ENCODE assay signal across 8 cellular contexts in genomic region chr4:186724861-186725419, GRCh38. TPM values are rescaled to one million over a fixed set of nuclear protein-coding genes. Genes with fewer than 3 reads are reported as not detected.
DNase-seq lines count a peak whose midpoint lies in the region; ATAC-seq and TF ChIP-seq lines count a peak whose summit lies in the region.

No MANE protein-coding gene starts in this region.

- no peak for TF ChIP-seq CTCF in fibroblast of villous mesenchyme (IDR thresholded peaks at IDR 0.05; ENCODE audit: insufficient read depth, low read depth, low read length)

- H3K36me3 ChIP-seq in Karpas-422 (ENCODE audit: insufficient read depth, low read length) = no peaks in the 10 kb centered on the region

- H2AFZ ChIP-seq in Karpas-422 (ENCODE audit: low read length) = no peak overlapping the region

- no peak overlapping the region for H3K27ac ChIP-seq in Karpas-422 (ENCODE audit: low read length)

- peak; percentile 22 for DNase-seq in GM03348 (ENCODE audit: low spot score)
- DNase-seq in fibroblast of villous mesenchyme (ENCODE audit: low read depth) = peak; percentile 50
- DNase-seq in retina = peak; percentile 67
- DNase-seq in DMS79 (lab: John Stamatoyannopoulos, UW) = no peak
- no peak for DNase-seq in Karpas-422
- DNase-seq in effector CD4-positive, alpha-beta T cell = no peak

- peak overlapping the region; percentile 89 for H3K4me3 ChIP-seq in fibroblast of villous mesenchyme (ENCODE audit: low read depth, low read length)
- H3K4me3 ChIP-seq in Karpas-422 (ENCODE audit: low read length) = no peak overlapping the region

- H4K20me1 ChIP-seq in Karpas-422 (ENCODE audit: insufficient read depth, low read depth, low read length) = no peaks in the 10 kb centered on the region

- no peak overlapping the region for H3K4me2 ChIP-seq in Karpas-422 (ENCODE audit: low read depth, low read length, poor library complexity, severe bottlenecking)

- H3K9ac ChIP-seq in Karpas-422 (ENCODE audit: low read length) = no peak overlapping the region

- peaks cover 4% of the 10 kb centered on the region; the same call in 1 of the 2 replicates for H3K9me3 ChIP-seq in Karpas-422 (ENCODE audit: low read length)

- ATAC-seq in GM21390 (IDR thresholded peaks at IDR 0.05; ENCODE audit: unreplicated experiment) = no peak

- H3K4me1 ChIP-seq in Karpas-422 (ENCODE audit: low read length) = no peaks in the 10 kb centered on the region

- H3K79me2 ChIP-seq in Karpas-422 (ENCODE audit: low read length) = no peaks in the 10 kb centered on the region

- H3K27me3 ChIP-seq in Karpas-422 (ENCODE audit: low read length) = no peaks in the 10 kb centered on the region

- H3K9me2 ChIP-seq in Karpas-422 (replicated peaks; ENCODE audit: insufficient read depth, low read length) = no peaks in the 10 kb centered on the region

TF ChIP-seq in PFSK-1, 5 proteins besides CTCF, POLR2A, EP300 and RAD21:
- no peak for TF ChIP-seq POLR2AphosphoS5 (IDR thresholded peaks at IDR 0.05; ENCODE audit: low read depth, low read length)
- TF ChIP-seq REST (IDR thresholded peaks at IDR 0.05; ENCODE audit: insufficient read depth in 1 of 2, low read depth in 2 of 2, low read length in 2 of 2) = no peak
- 0 out of 2 replicates have a peak, but pooled peaks have one; percentile 17 for TF ChIP-seq TAF1 (IDR thresholded peaks at IDR 0.05; ENCODE audit: borderline replicate concordance, insufficient read depth, low read length)
- TF ChIP-seq SIN3A (IDR thresholded peaks at IDR 0.05; ENCODE audit: borderline replicate concordance, insufficient read depth, low read length) = 0 out of 2 replicates have a peak, but pooled peaks have one; percentile 11

RNA-seq across cellular contexts. Expression of gene FAT1, which starts 1.3 kb away (rescaled TPM):
- 68.6 TPM for polyA plus RNA-seq in PFSK-1 (2012; ENCODE audit: insufficient read length, low read depth)
- total RNA-seq in fibroblast of villous mesenchyme = 306 and 454 TPM in 2 replicates
- total RNA-seq in Karpas-422 (2014; rRNA removed; shearing (Covaris generic); ENCODE audit: low replicate concordance) = 0.15 TPM in 1 of 2 replicates, not detected in the other

Comparison
In these comparisons a context has a peak if more than half of its experiments do, and no peak if none do; other contexts are left out.
1. DNase-seq: peak in GM03348 (single experiment), fibroblast of villous mesenchyme (single experiment) and retina (single experiment); none in DMS79 (single experiment), Karpas-422 (single experiment) and effector CD4-positive, alpha-beta T cell (single experiment).
2. RNA of gene FAT1, which starts 1.3 kb away (total RNA-seq): 306 to 454 TPM in fibroblast of villous mesenchyme; 0.15 TPM in Karpas-422; every median in the first group is over 100 times any median in the second.